ENCODE assay signal across 8 cellular contexts in genomic region chr3:193831495-193832455, GRCh38.
DNase-seq lines count a peak whose midpoint lies in the region; ATAC-seq, FAIRE-seq and TF ChIP-seq lines count a peak whose summit lies in the region.

No MANE protein-coding gene starts in this region.

- intact Hi-C loops in right lobe of liver (cut with DNase I) = no loop called here
- intact Hi-C loops in HepG2 (cut with micrococcal nuclease; ENCODE audit: unreplicated experiment) = no loop called here
- intact Hi-C loops in K562 (cut with micrococcal nuclease) = no loop called here

- H3K9me3 ChIP-seq in right lobe of liver (no peaks in the 10 kb centered on the region), HepG2 (ENCODE audit: low read length) (no peaks in the 10 kb centered on the region), K562 (replicated peaks; ENCODE audit: control insufficient read depth, insufficient read depth, low read depth, low read length) (no peaks in the 10 kb centered on the region)

- peaks cover 39% of the 10 kb centered on the region for H3K4me1 Mint-ChIP-seq in nephron

- no peaks in the 10 kb centered on the region for H3K36me3 ChIP-seq in right lobe of liver
- no peaks in the 10 kb centered on the region for H3K36me3 ChIP-seq in HepG2 (replicated peaks in 1 of 2; ENCODE audit: control insufficient read depth in 1 of 2, insufficient read depth in 2 of 2, low read length in 2 of 2)
- no peaks in the 10 kb centered on the region for H3K36me3 ChIP-seq in K562 (ENCODE audit: control insufficient read depth, insufficient read depth, low read length)

- H3K4me3 Mint-ChIP-seq in nephron = no peak overlapping the region

- H3K9ac ChIP-seq in HepG2 (ENCODE audit: insufficient read depth, low read depth, low read length) (no peak overlapping the region), K562 (ENCODE audit: insufficient read depth in 1 of 2, low read depth in 2 of 2, low read length in 2 of 2) (peak overlapping the region; percentile 31 to 50; a peak in 3 of 4 replicates)

- H3K27ac ChIP-seq in right lobe of liver (no peak overlapping the region), HepG2 (ENCODE audit: extremely low read length, insufficient read depth, low read length) (no peak overlapping the region), K562 (ENCODE audit: extremely low read depth, low read depth, low read length) (peak overlapping the region; percentile 43; the same call in 2 of the 3 replicates)

- ATAC-seq in right lobe of liver (peak; percentile 44 to 74 (median 60)), HepG2 (no peak), HG03460 (IDR thresholded peaks at IDR 0.05; ENCODE audit: unreplicated experiment) (peak; percentile 58), K562 (peak; percentile 31)

- in situ Hi-C loops in HepG2 (cut with HindIII; ENCODE audit: extremely low pct_ligation_motif_present, low pct_unique_long_range_greater_than_20kb) = no loop called here
- in situ Hi-C loops in K562 (cut with MboI) = no loop called here

- no peak for TF ChIP-seq POLR2A in right lobe of liver (IDR thresholded peaks at IDR 0.05)
- no peak for TF ChIP-seq POLR2A in HepG2 (IDR thresholded peaks at IDR 0.05; ENCODE audit: insufficient read depth in 1 of 2, low read depth in 2 of 2, low read length in 2 of 2)
- TF ChIP-seq POLR2A in K562 (conservative IDR thresholded peaks at IDR 0.05) = no peak

- H3K9me1 ChIP-seq in K562 (ENCODE audit: control insufficient read depth, insufficient read depth, low read length) = no peaks in the 10 kb centered on the region

- peaks cover 48% of the 10 kb centered on the region for H3K27me3 Mint-ChIP-seq in nephron (ENCODE audit: low read depth)

- H3K27me3 ChIP-seq in right lobe of liver (no peaks in the 10 kb centered on the region), HepG2 (ENCODE audit: control insufficient read depth in 1 of 2, insufficient read depth in 2 of 2, low read length in 2 of 2) (peaks cover 0 to 3% of the 10 kb centered on the region in 2 experiments; a peak in 1 of 5 replicates), K562 (ENCODE audit: control insufficient read depth in 2 of 2, insufficient read depth in 2 of 2, low read length in 2 of 2) (no peaks in the 10 kb centered on the region)

- no peak for DNase-seq in right lobe of liver
- DNase-seq in HepG2 (ENCODE audit: low spot score) = no peak
- DNase-seq in K562 (ENCODE audit: extremely low read depth in 1 of 4, low spot score in 3 of 4) = peak in 1 of 4 experiments; percentile 58
- no peak for DNase-seq in NCI-H1694 (lab: John Stamatoyannopoulos, UW)
- no peak for DNase-seq in LoVo (ENCODE audit: low spot score)
- no peak for DNase-seq in NCI-H1930 (lab: John Stamatoyannopoulos, UW)

- BruUV-seq in HepG2 (replicated peaks; lab: Mats Ljungman, UMichigan) = no TSS peak
- BruUV-seq in K562 (replicated peaks; lab: Mats Ljungman, UMichigan) = no TSS peak

- peak overlapping the region in 2 of 3 experiments; percentile 22 to 35 for H3K27ac Mint-ChIP-seq in nephron

- H2AFZ ChIP-seq in HepG2 (ENCODE audit: low read length) (no peak overlapping the region), K562 (ENCODE audit: low read depth, low read length) (peak overlapping the region; percentile 86)

- TF ChIP-seq RAD21 in HepG2 (CRISPR knock-in tag; IDR thresholded peaks at IDR 0.05) (no peak), K562 (CRISPR knock-in tag; conservative IDR thresholded peaks at IDR 0.05 in 1 of 2, IDR thresholded peaks at IDR 0.05 in 1 of 2) (no peak)

- no peak for FAIRE-seq in HepG2 (lab: Jason Lieb, UNC)
- FAIRE-seq in K562 (lab: Jason Lieb, UNC) = no peak

- H4K20me1 ChIP-seq in HepG2 (ENCODE audit: insufficient read depth, low read length) = no peaks in the 10 kb centered on the region
- no peaks in the 10 kb centered on the region for H4K20me1 ChIP-seq in K562 (replicated peaks; ENCODE audit: control insufficient read depth, insufficient read depth, low read length)

- H3K4me2 ChIP-seq in HepG2 (ENCODE audit: low read depth, low read length) (no peak overlapping the region), K562 (ENCODE audit: insufficient read depth, low read length) (peak overlapping the region; percentile 35)

- 70% methylated on average over 14 of the region's 24 CpGs for WGBS in right lobe of liver (ENCODE audit: insufficient coverage, low coverage, low lambda C conversion rate, missing lambda C conversion rate)
- 79% methylated on average over 24 of the region's 24 CpGs for WGBS in HepG2 (ENCODE audit: low lambda C conversion rate)
- 68% methylated on average over 21 of the region's 24 CpGs for WGBS in K562 (ENCODE audit: insufficient coverage, low coverage, missing lambda C conversion rate)

- TF ChIP-seq EP300 in HepG2 (IDR thresholded peaks at IDR 0.05; ENCODE audit: low read depth in 2 of 2, low read length in 2 of 2) = no peak
- no peak for TF ChIP-seq EP300 in HepG2 (CRISPR knock-in tag; IDR thresholded peaks at IDR 0.05; ENCODE audit: borderline replicate concordance)
- TF ChIP-seq EP300 in K562 (IDR thresholded peaks at IDR 0.05; ENCODE audit: low read length) = no peak

- no peaks in the 10 kb centered on the region for H3K79me2 ChIP-seq in HepG2 (ENCODE audit: insufficient read depth, low read length)
- no peaks in the 10 kb centered on the region for H3K79me2 ChIP-seq in K562 (ENCODE audit: control insufficient read depth, insufficient read depth, low read length)

- POLR2A ChIA-PET in HepG2 (lab: Yijun Ruan, JAX) (no interaction called here), K562 (lab: Yijun Ruan, JAX) (interaction anchor here (1.0 to 2.0 kb wide), 3 partner anchors 12 to 174 kb away, joined by 3 to 4 read pairs (median 3); no protein-coding TSS in a partner anchor)

- peaks cover 0 to 5% (median 0%) of the 10 kb centered on the region in 4 donors for H3K4me1 ChIP-seq in right lobe of liver
- H3K4me1 ChIP-seq in HepG2 (ENCODE audit: insufficient read depth, low read length) = no peaks in the 10 kb centered on the region
- H3K4me1 ChIP-seq in K562 (replicated peaks in 1 of 2; ENCODE audit: control insufficient read depth in 2 of 2, insufficient read depth in 2 of 2, low read length in 2 of 2) = peaks cover 15 to 26% of the 10 kb centered on the region in 2 experiments

- CTCF ChIA-PET in HepG2 (lab: Yijun Ruan, JAX; ENCODE audit: low intra/inter-chr PET ratio, low total read pairs) = no interaction called here
- CTCF ChIA-PET in K562 (lab: Yijun Ruan, JAX; ENCODE audit: low intra/inter-chr PET ratio) = no interaction called here

- TF ChIP-seq CTCF in right lobe of liver (IDR thresholded peaks at IDR 0.05) = no peak
- no peak for TF ChIP-seq CTCF in HepG2 (CRISPR knock-in tag; IDR thresholded peaks at IDR 0.05)
- no peak for TF ChIP-seq CTCF in K562 (IDR thresholded peaks at IDR 0.05 in 2 of 3, conservative IDR thresholded peaks at IDR 0.05 in 1 of 3; ENCODE audit: insufficient read depth in 2 of 3, low read depth in 1 of 3, low read length in 3 of 3)
- no peak for TF ChIP-seq CTCF in nephron (IDR thresholded peaks at IDR 0.05; ENCODE audit: unreplicated experiment in 3 of 3)

- no peak overlapping the region for H3K4me3 ChIP-seq in right lobe of liver
- H3K4me3 ChIP-seq in HepG2 (replicated peaks in 1 of 3; ENCODE audit: insufficient read depth in 1 of 3, low read depth in 2 of 3, low read length in 3 of 3) = no peak overlapping the region
- H3K4me3 ChIP-seq in K562 = no peak overlapping the region

- no peaks in the 10 kb centered on the region for H3K36me3 Mint-ChIP-seq in nephron (ENCODE audit: low read depth)

- no peaks in the 10 kb centered on the region for H3K9me3 Mint-ChIP-seq in nephron

TF ChIP-seq in HepG2, 621 proteins besides CTCF, POLR2A, EP300 and RAD21 (continues in another document):
- TF ChIP-seq ARNT2 (CRISPR knock-in tag; IDR thresholded peaks at IDR 0.05; ENCODE audit: low read depth) = no peak
- no peak for TF ChIP-seq KDM4B (CRISPR knock-in tag; IDR thresholded peaks at IDR 0.05)
- TF ChIP-seq NR2F2 (IDR thresholded peaks at IDR 0.05; ENCODE audit: borderline replicate concordance, low read depth) = no peak
- TF ChIP-seq HIVEP1 (CRISPR knock-in tag; IDR thresholded peaks at IDR 0.05) = no peak

TF ChIP-seq in K562, 482 proteins besides CTCF, POLR2A, EP300 and RAD21 (continues in another document):
- no peak for TF ChIP-seq FOXK2 (conservative IDR thresholded peaks at IDR 0.05 in 1 of 2, IDR thresholded peaks at IDR 0.05 in 1 of 2; ENCODE audit: low read depth in 2 of 2)
- TF ChIP-seq RBM22 (IDR thresholded peaks at IDR 0.05; ENCODE audit: low read depth, low read length, poor library complexity, severe bottlenecking) = no peak
- peak; percentile 47; the same call in 1 of the 2 replicates for TF ChIP-seq SMAD4 (CRISPR knock-in tag; conservative IDR thresholded peaks at IDR 0.05)
- TF ChIP-seq ZNF175 (CRISPR knock-in tag; IDR thresholded peaks at IDR 0.05; ENCODE audit: low read depth) = 0 out of 2 replicates have a peak, but pooled peaks have one; percentile 33
- peak; percentile 92 for TF ChIP-seq ZNF75A (CRISPR knock-in tag; IDR thresholded peaks at IDR 0.05)
- TF ChIP-seq ZNF449 (CRISPR knock-in tag; IDR thresholded peaks at IDR 0.05) = 0 out of 2 replicates have a peak, but pooled peaks have one; percentile 52
- TF ChIP-seq HNRNPL (IDR thresholded peaks at IDR 0.05; ENCODE audit: low read depth, low read length) = no peak
- no peak for TF ChIP-seq DEAF1 (CRISPR knock-in tag; IDR thresholded peaks at IDR 0.05)
- TF ChIP-seq RCOR1 (IDR thresholded peaks at IDR 0.05; ENCODE audit: borderline replicate concordance in 1 of 2, low read depth in 2 of 2, low read length in 2 of 2) = peak in 1 of 2 experiments; percentile 50; a peak in 1 of 4 replicates
